25 cellular contexts compared by ENCODE assay signal in the genomic region with DNA sequence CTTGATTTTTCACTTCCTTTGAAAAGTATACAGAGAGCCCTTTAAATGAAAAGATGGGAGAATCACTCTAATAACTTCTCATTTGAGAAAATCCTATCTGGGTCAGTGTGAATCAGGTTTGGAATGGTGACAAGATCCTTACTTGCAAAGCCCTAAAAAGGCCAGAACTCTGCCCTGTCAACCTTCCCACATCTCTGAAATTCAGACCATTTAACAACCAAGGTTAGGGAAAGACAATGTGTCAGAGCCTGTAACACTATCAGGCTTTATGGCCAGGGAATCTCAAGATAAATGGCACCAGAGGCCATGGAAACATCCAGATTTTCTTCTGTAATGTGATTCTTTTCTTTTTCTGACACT.
"Had no signal": no experiment of that assay in that cellular context is flagged by ENCODE, and none has a peak within 500 bp of the region (broad histone marks: within the 10 kb centered on the region; RNA-seq: fewer than 3 reads in every experiment).

No MANE protein-coding gene starts in this region.

- H3K4me1 Mint-ChIP-seq: activated B cell treated with CpG ODN at 0.5 μM for 24 hours; activated naive CD8-positive, alpha-beta T cell treated with anti-CD3 and anti-CD28 coated beads, Interleukin-2, amount 10 ng/mL, durations not matched to agents 7 days and 5 days had no signal

- H3K27me3 Mint-ChIP-seq: activated naive CD8-positive, alpha-beta T cell treated with anti-CD3 and anti-CD28 coated beads, Interleukin-2, amount 10 ng/mL, durations not matched to agents 7 days and 5 days; dendritic cell treated with granulocyte-macrophage colony-stimulating factor and Interleukin-4, amounts not matched to agents 40 ng/mL and 50 ng/mL, for 4 days; natural killer cell treated with Interleukin-12 subunit alpha and Interleukin-12 subunit beta and Interleukin-15 and Interleukin-18, amount 100 ng/mL, for 72 hours had no signal

- H3K4me3 ChIP-seq: left ventricle myocardium inferior, pancreas had no signal

- H3K9me3 ChIP-seq: left ventricle myocardium inferior, neutrophil, pancreas had no signal

- H3K27ac Mint-ChIP-seq: activated B cell treated with CpG ODN at 0.5 μM for 24 hours; activated naive CD4-positive, alpha-beta T cell treated with anti-CD3 and anti-CD28 coated beads for 36 hours; activated naive CD8-positive, alpha-beta T cell treated with anti-CD3 and anti-CD28 coated beads, Interleukin-2, amount 10 ng/mL, durations not matched to agents 7 days and 5 days; dendritic cell treated with granulocyte-macrophage colony-stimulating factor and Interleukin-4, amounts not matched to agents 40 ng/mL and 50 ng/mL, for 4 days; natural killer cell treated with Interleukin-12 subunit alpha and Interleukin-12 subunit beta and Interleukin-15 and Interleukin-18, amount 100 ng/mL, for 72 hours; T-helper 1 cell treated with Interleukin-12 subunit alpha and Interleukin-12 subunit beta and Interleukin-4 antibody, amounts not matched to agents 30 μg/mL and 1 μg/mL, for 36 hours had no signal

- H3K36me3 Mint-ChIP-seq: activated naive CD8-positive, alpha-beta T cell treated with anti-CD3 and anti-CD28 coated beads, Interleukin-2, amount 10 ng/mL, durations not matched to agents 7 days and 5 days had no signal

- FAIRE-seq: pancreas had no signal

- H3K4me1 ChIP-seq: left ventricle myocardium inferior, pancreas had no signal

- H3K4me3 Mint-ChIP-seq: activated B cell treated with CpG ODN at 0.5 μM for 24 hours; activated naive CD4-positive, alpha-beta T cell treated with anti-CD3 and anti-CD28 coated beads for 36 hours; activated naive CD8-positive, alpha-beta T cell treated with anti-CD3 and anti-CD28 coated beads, Interleukin-2, amount 10 ng/mL, durations not matched to agents 7 days and 5 days; activated T-cell treated with anti-CD3 and anti-CD28 coated beads, Interleukin-2, amount 50 U/mL, for 4 hours; dendritic cell treated with granulocyte-macrophage colony-stimulating factor and Interleukin-4, amounts not matched to agents 40 ng/mL and 50 ng/mL, for 4 days; immature natural killer cell; natural killer cell treated with Interleukin-12 subunit alpha and Interleukin-12 subunit beta and Interleukin-15 and Interleukin-18, amount 100 ng/mL, for 72 hours; T-helper 1 cell treated with Interleukin-12 subunit alpha and Interleukin-12 subunit beta and Interleukin-4 antibody, amounts not matched to agents 30 μg/mL and 1 μg/mL, for 36 hours had no signal

- H3K9me3 Mint-ChIP-seq: activated B cell treated with CpG ODN at 0.5 μM for 24 hours; activated naive CD4-positive, alpha-beta T cell treated with anti-CD3 and anti-CD28 coated beads for 36 hours; activated naive CD8-positive, alpha-beta T cell treated with anti-CD3 and anti-CD28 coated beads, Interleukin-2, amount 10 ng/mL, durations not matched to agents 7 days and 5 days; activated T-cell treated with anti-CD3 and anti-CD28 coated beads, Interleukin-2, amount 50 U/mL, for 4 hours; dendritic cell treated with granulocyte-macrophage colony-stimulating factor and Interleukin-4, amounts not matched to agents 40 ng/mL and 50 ng/mL, for 4 days; immature natural killer cell; natural killer cell treated with Interleukin-12 subunit alpha and Interleukin-12 subunit beta and Interleukin-15 and Interleukin-18, amount 100 ng/mL, for 72 hours; T-helper 1 cell treated with Interleukin-12 subunit alpha and Interleukin-12 subunit beta and Interleukin-4 antibody, amounts not matched to agents 30 μg/mL and 1 μg/mL, for 36 hours had no signal

- H3K27ac ChIP-seq: left ventricle myocardium inferior, neutrophil, pancreas had no signal

- H3K27me3 ChIP-seq: neutrophil, pancreas had no signal

- ATAC-seq: activated T-cell treated with anti-CD3 and anti-CD28 coated beads, Interleukin-2, amount 50 U/mL, for 4 hours; natural killer cell treated with Interleukin-12 subunit alpha and Interleukin-12 subunit beta and Interleukin-15 and Interleukin-18, amount 100 ng/mL, for 72 hours; pancreas; right cardiac atrium; stimulated activated naive CD8-positive, alpha-beta T cell treated with anti-CD3 and anti-CD28 coated beads, Interleukin-15, Interleukin-2, amounts not matched to agents 100 U/mL and 50 U/mL, for 24 hours had no signal

- DNase-seq: activated B cell treated with CpG ODN at 0.5 μM for 24 hours; activated CD4-positive, alpha-beta T cell treated with anti-CD3 and anti-CD28 coated beads for 4 hours; activated CD4-positive, alpha-beta T cell treated with anti-CD3 and anti-CD28 coated beads, Interleukin-2, amount 50 U/mL, for 48 hours; activated CD8-positive, alpha-beta memory T cell treated with anti-CD3 and anti-CD28 coated beads, Interleukin-2, amount 50 U/mL, for 48 hours; activated effector memory CD4-positive, alpha-beta T cell treated with Interleukin-2 at 50 U/mL for 16 hours; activated naive CD4-positive, alpha-beta T cell treated with anti-CD3 and anti-CD28 coated beads for 36 hours; activated naive CD8-positive, alpha-beta T cell treated with anti-CD3 and anti-CD28 coated beads, Interleukin-2, amount 10 ng/mL, durations not matched to agents 7 days and 5 days; activated T-cell treated with anti-CD3 and anti-CD28 coated beads, Interleukin-2, amount 50 U/mL, for 4 hours; amniotic stem cell; effector CD8-positive, alpha-beta T cell; erythroblast; foreskin melanocyte; immature natural killer cell; kidney glomerular epithelial cell; left ventricle myocardium inferior; pancreas; right cardiac atrium; stimulated activated CD4-positive, alpha-beta T cell treated with anti-CD3 and anti-CD28 coated beads, Interleukin-12 subunit alpha, Interleukin-12 subunit beta, amount 100 ng/mL, for 4 hours; stimulated activated CD4-positive, alpha-beta T cell treated with anti-CD3 and anti-CD28 coated beads, Interleukin-4, amount 100 ng/mL, for 4 hours; stimulated activated naive CD8-positive, alpha-beta T cell treated with anti-CD3 and anti-CD28 coated beads, Interleukin-15, Interleukin-2, amounts not matched to agents 100 U/mL and 50 U/mL, for 24 hours; T1000 had no signal

- H3K36me3 ChIP-seq: left ventricle myocardium inferior, neutrophil, pancreas had no signal
